ENCODE assay signal across 8 cellular contexts in the genomic region with DNA sequence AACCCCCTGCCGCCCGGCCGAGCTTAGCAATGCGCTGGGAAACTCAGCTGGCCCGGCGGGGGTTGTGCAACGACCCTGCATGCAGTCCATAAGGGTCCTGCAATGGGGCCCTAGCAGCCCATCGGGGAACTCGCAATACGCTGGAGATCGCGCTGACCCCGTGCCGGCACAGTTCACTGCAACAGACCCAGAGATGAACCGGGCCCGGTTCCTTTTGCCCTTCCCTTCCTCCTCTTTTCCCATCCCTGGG. TPM values are rescaled to one million over a fixed set of nuclear protein-coding genes. Genes with fewer than 3 reads are reported as not detected.
DNase-seq lines count a peak whose midpoint lies in the region; ATAC-seq and TF ChIP-seq lines count a peak whose summit lies in the region.

No MANE protein-coding gene starts in this region.

- no peak for DNase-seq in RWPE1 (ENCODE audit: low spot score)
- DNase-seq in esophagus squamous epithelium (lab: John Stamatoyannopoulos, UW): no peak
- DNase-seq in trophoblast cell: peak in 1 of 2 donors; percentile 58
- no peak for DNase-seq in iPS-NIHi11 (ENCODE audit: low spot score)
- no peak for DNase-seq in GF-D8 (lab: John Stamatoyannopoulos, UW)
- no peak for DNase-seq in putamen (ENCODE audit: low spot score)

- ATAC-seq in GM21717 (IDR thresholded peaks at IDR 0.05; ENCODE audit: unreplicated experiment): peak; percentile 10

- no peak overlapping the region for H2BK12ac ChIP-seq in trophoblast cell (ENCODE audit: low read length)

- peak overlapping the region; percentile 62 for H3K14ac ChIP-seq in trophoblast cell (ENCODE audit: low read length)

- peak overlapping the region; percentile 77 for H3K18ac ChIP-seq in trophoblast cell (ENCODE audit: low read length)

- no peak overlapping the region for H3K23ac ChIP-seq in trophoblast cell (ENCODE audit: low read length)

- no peaks in the 10 kb centered on the region for H3K9me3 ChIP-seq in BLaER1 treated with 17β-estradiol and CSF1 and Interleukin-3, amounts not matched to agents 10 nM and 100 nM (replicated peaks in 1 of 11)
- H3K9me3 ChIP-seq in esophagus squamous epithelium (no peaks in the 10 kb centered on the region), trophoblast cell (ENCODE audit: insufficient read depth, low read depth, low read length) (no peaks in the 10 kb centered on the region)

- peaks cover 13% of the 10 kb centered on the region for H3K79me1 ChIP-seq in trophoblast cell (ENCODE audit: low read length)

- H3K4me3 ChIP-seq in BLaER1 treated with 17β-estradiol and CSF1 and Interleukin-3, amounts not matched to agents 10 nM and 100 nM: peak overlapping the region; percentile 80 to 100 (median 87)
- peak overlapping the region; percentile 64 to 75 (median 72) for H3K4me3 ChIP-seq in esophagus squamous epithelium
- H3K4me3 ChIP-seq in trophoblast cell (ENCODE audit: low read depth, low read length): peak overlapping the region; percentile 85

- peaks cover 22 to 83% (median 38%) of the 10 kb centered on the region in 11 experiments for H4K20me1 ChIP-seq in BLaER1 treated with 17β-estradiol and CSF1 and Interleukin-3, amounts not matched to agents 10 nM and 100 nM

- peak overlapping the region; percentile 94 to 100 (median 98) for H3K4me2 ChIP-seq in BLaER1 treated with 17β-estradiol and CSF1 and Interleukin-3, amounts not matched to agents 10 nM and 100 nM
- peak overlapping the region; percentile 93 for H3K4me2 ChIP-seq in trophoblast cell (ENCODE audit: low read length)

- H4K91ac ChIP-seq in trophoblast cell (ENCODE audit: low read depth, low read length): peak overlapping the region; percentile 90

- H3K36me3 ChIP-seq in BLaER1 treated with 17β-estradiol and CSF1 and Interleukin-3, amounts not matched to agents 10 nM and 100 nM: peaks cover 54 to 70% (median 62%) of the 10 kb centered on the region in 11 experiments
- peaks cover 18 to 62% (median 23%) of the 10 kb centered on the region in 3 donors for H3K36me3 ChIP-seq in esophagus squamous epithelium
- peaks cover 37 to 50% of the 10 kb centered on the region in 2 experiments for H3K36me3 ChIP-seq in trophoblast cell (ENCODE audit: control insufficient read depth in 1 of 2, insufficient read depth in 2 of 2, low read length in 2 of 2)

- 0% methylated on average over 1 to 2 of the region's 16 CpGs for WGBS in esophagus squamous epithelium, 2 donors
- no CpG with 5 or more reads among the region's 16 CpGs for WGBS in trophoblast cell (ENCODE audit: extremely low coverage, insufficient coverage, insufficient read length)

- H3K27ac ChIP-seq in BLaER1 treated with 17β-estradiol and CSF1 and Interleukin-3, amounts not matched to agents 10 nM and 100 nM: peak overlapping the region; percentile 66 to 99 (median 93)
- H3K27ac ChIP-seq in RWPE1 (peak overlapping the region; percentile 98), esophagus squamous epithelium (peak overlapping the region; percentile 89 to 97 (median 94)), trophoblast cell (ENCODE audit: low read depth, low read length) (peak overlapping the region; percentile 97)

- peak overlapping the region; percentile 89 to 100 (median 99) for H3K9ac ChIP-seq in BLaER1 treated with 17β-estradiol and CSF1 and Interleukin-3, amounts not matched to agents 10 nM and 100 nM
- H3K9ac ChIP-seq in trophoblast cell (ENCODE audit: low read length): peak overlapping the region; percentile 95

- H3K4me1 ChIP-seq in BLaER1 treated with 17β-estradiol and CSF1 and Interleukin-3, amounts not matched to agents 10 nM and 100 nM: peaks cover 55 to 83% (median 71%) of the 10 kb centered on the region in 10 experiments
- H3K4me1 ChIP-seq in esophagus squamous epithelium (peaks cover 34 to 65% (median 35%) of the 10 kb centered on the region in 3 donors), trophoblast cell (ENCODE audit: control insufficient read depth in 1 of 2, insufficient read depth in 2 of 2, low read length in 2 of 2) (peaks cover 8 to 12% of the 10 kb centered on the region in 2 experiments)

- POLR2A ChIA-PET in RWPE1 (lab: Yijun Ruan, JAX; ENCODE audit: low non-redundant PET): interaction anchor here (0.6 to 2.6 kb wide), 7 partner anchors 9 to 149 kb away, joined by 3 to 18 read pairs (median 4); a partner anchor contains a TSS

- peak overlapping the region; percentile 56 for H3K4ac ChIP-seq in trophoblast cell (ENCODE audit: low read depth, low read length)

- intact Hi-C loops in esophagus squamous epithelium (cut with DNase I): no loop called here

- no peaks in the 10 kb centered on the region for H3K27me3 ChIP-seq in BLaER1 treated with 17β-estradiol and CSF1 and Interleukin-3, amounts not matched to agents 10 nM and 100 nM
- H3K27me3 ChIP-seq in esophagus squamous epithelium (no peaks in the 10 kb centered on the region), trophoblast cell (ENCODE audit: insufficient read depth, low read length) (no peaks in the 10 kb centered on the region)

- CTCF ChIA-PET in RWPE1 (lab: Yijun Ruan, JAX): interaction anchor here (0.6 to 1.0 kb wide), 3 partner anchors 31 to 51 kb away, joined by 3 to 9 read pairs (median 4); a partner anchor contains a TSS

- peak overlapping the region; percentile 62 for H2BK5ac ChIP-seq in trophoblast cell (ENCODE audit: low read depth, low read length, poor library complexity)

- peaks cover 18% of the 10 kb centered on the region for H3K79me2 ChIP-seq in trophoblast cell (ENCODE audit: control insufficient read depth, insufficient read depth, low read length, poor library complexity)

- no peak for TF ChIP-seq POLR2A in esophagus squamous epithelium (IDR thresholded peaks at IDR 0.05)

- H2AK5ac ChIP-seq in trophoblast cell (ENCODE audit: low read length): peak overlapping the region; percentile 11

- no peak for TF ChIP-seq CTCF in RWPE1 (conservative IDR thresholded peaks at IDR 0.05; ENCODE audit: low read depth)
- no peak for TF ChIP-seq CTCF in esophagus squamous epithelium (IDR thresholded peaks at IDR 0.05)

- H4K8ac ChIP-seq in trophoblast cell (ENCODE audit: low read depth, low read length): peak overlapping the region; percentile 94

- peak overlapping the region; percentile 89 for H4K12ac ChIP-seq in trophoblast cell (ENCODE audit: low read depth, low read length)

- H2BK120ac ChIP-seq in trophoblast cell (ENCODE audit: insufficient read depth, low read length, poor library complexity): peak overlapping the region; percentile 84

- peak overlapping the region; percentile 53 for H2AFZ ChIP-seq in trophoblast cell (ENCODE audit: insufficient read depth, low read length, poor library complexity)

RNA-seq across cellular contexts. Expression of a gene that starts 0.4 kb away (rescaled TPM):
- 10 to 100 TPM; 29.3 to 54.2 (median 42.2) TPM for total RNA-seq in esophagus squamous epithelium
- polyA plus RNA-seq in trophoblast cell (2013): 36.6 and 37.7 TPM in 2 replicates

RNA-seq across cellular contexts. Expression of a gene that starts 0.6 kb away (rescaled TPM):
- total RNA-seq in esophagus squamous epithelium: 10 to 100 TPM; 42.3 to 57.4 (median 54.2) TPM
- 113 and 122 TPM in 2 replicates for polyA plus RNA-seq in trophoblast cell (2013)

RNA-seq across cellular contexts. Expression of a gene that starts 7.4 kb away (rescaled TPM):
- not detected for total RNA-seq in esophagus squamous epithelium
- 0.05 and 0.14 TPM in 2 replicates for polyA plus RNA-seq in trophoblast cell (2013)

RNA-seq across cellular contexts. Expression of a gene that starts 8.9 kb away (rescaled TPM):
- total RNA-seq in esophagus squamous epithelium: 100 to 1,000 TPM; 520 to 970 (median 715) TPM
- 1,571 and 1,587 TPM in 2 replicates for polyA plus RNA-seq in trophoblast cell (2013)

RNA-seq across cellular contexts. Expression of a gene that starts 11.4 kb away (rescaled TPM):
- total RNA-seq in esophagus squamous epithelium: 1 to 10 TPM in 2 of 4 donors, under 1 TPM in 1, not detected in 1; 0.31 to 3.6 (median 1.5) TPM
- polyA plus RNA-seq in trophoblast cell (2013): 5.6 and 5.8 TPM in 2 replicates
